ENCODE assay signal across 30 cellular contexts in the genomic region with DNA sequence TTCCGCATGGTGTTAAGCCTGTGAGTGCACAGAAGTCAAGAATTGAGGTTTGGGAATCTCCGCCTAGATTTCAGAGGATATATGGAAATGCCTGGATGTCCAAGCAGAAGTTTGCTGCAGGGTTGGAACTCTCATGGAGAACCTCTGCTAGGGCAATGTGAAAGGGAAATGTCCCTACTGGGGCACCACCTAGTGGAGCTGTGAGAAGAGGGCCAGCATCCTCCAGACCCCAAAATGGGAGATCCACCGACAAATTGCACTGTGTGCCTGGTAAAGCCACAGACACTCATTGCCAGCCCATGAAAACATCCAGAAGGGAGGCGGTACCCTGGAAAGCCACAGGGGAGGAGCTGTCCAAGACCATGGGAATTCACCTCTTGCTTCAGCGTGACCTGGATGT. TPM values are rescaled to one million over a fixed set of nuclear protein-coding genes. Genes with fewer than 3 reads are reported as not detected.
DNase-seq lines count a peak whose midpoint lies in the region; ATAC-seq and TF ChIP-seq lines count a peak whose summit lies in the region.
"Had no signal": no experiment of that assay in that cellular context is flagged by ENCODE, and none has a peak within 500 bp of the region (broad histone marks: within the 10 kb centered on the region; RNA-seq: fewer than 3 reads in every experiment).

No MANE protein-coding gene starts in this region.

- TF ChIP-seq POLR2A in prostate gland (IDR thresholded peaks at IDR 0.05) = no peak

- no peak for ATAC-seq in stimulated activated naive CD8-positive, alpha-beta T cell treated with anti-CD3 and anti-CD28 coated beads, Interleukin-15, Interleukin-2, amounts not matched to agents 100 U/mL and 50 U/mL, for 24 hours
- ATAC-seq: body of pancreas, gastroesophageal sphincter, psoas muscle had no signal

- H3K9me3 ChIP-seq in OCI-LY1 (ENCODE audit: low read length) = no peaks in the 10 kb centered on the region
- no peaks in the 10 kb centered on the region for H3K9me3 ChIP-seq in prostate gland
- no peaks in the 10 kb centered on the region for H3K9me3 ChIP-seq in right atrium auricular region
- H3K9me3 ChIP-seq: A549, body of pancreas, gastroesophageal sphincter, neutrophil, psoas muscle, SJSA1, transverse colon had no signal

- H3F3A ChIP-seq in OCI-LY1 (ENCODE audit: insufficient read depth, low read length) = no peaks in the 10 kb centered on the region

- H3K9me2 ChIP-seq in OCI-LY1 (ENCODE audit: low read depth, low read length) = no peaks in the 10 kb centered on the region

- H3K27me3 ChIP-seq in BJ (ENCODE audit: control insufficient read depth, insufficient read depth, low read length) = no peaks in the 10 kb centered on the region
- H3K27me3 ChIP-seq in OCI-LY1 (ENCODE audit: insufficient read depth, low read length) = no peaks in the 10 kb centered on the region
- no peaks in the 10 kb centered on the region for H3K27me3 ChIP-seq in prostate gland (replicated peaks; ENCODE audit: insufficient read depth)
- H3K27me3 ChIP-seq in right atrium auricular region = no peaks in the 10 kb centered on the region
- H3K27me3 ChIP-seq: body of pancreas, gastroesophageal sphincter, neutrophil, SJSA1, transverse colon had no signal

- H3K36me3 ChIP-seq in BJ (ENCODE audit: control insufficient read depth, insufficient read depth, low read length) (no peaks in the 10 kb centered on the region), OCI-LY1 (ENCODE audit: insufficient read depth, low read length) (no peaks in the 10 kb centered on the region), prostate gland (no peaks in the 10 kb centered on the region), right atrium auricular region (no peaks in the 10 kb centered on the region)
- H3K36me3 ChIP-seq: gastroesophageal sphincter, neutrophil, SJSA1, transverse colon had no signal

- H3K4me2 ChIP-seq in OCI-LY1 (ENCODE audit: low read length) = no peak overlapping the region
- H3K4me2 ChIP-seq: A549 had no signal

- no peak overlapping the region for H2AFZ ChIP-seq in OCI-LY1 (ENCODE audit: low read length)

- DNase-seq in BJ (ENCODE audit: low read depth) (no peak), choroid plexus epithelial cell (ENCODE audit: low read depth) (no peak), prostate gland (ENCODE audit: low spot score) (no peak), right atrium auricular region (ENCODE audit: low spot score) (no peak)
- DNase-seq in stimulated activated naive CD4-positive, alpha-beta T cell treated with Interleukin-2 at 50 U/mL for 16 hours (lab: John Stamatoyannopoulos, UW) = no peak
- DNase-seq in stimulated activated naive CD8-positive, alpha-beta T cell treated with anti-CD3 and anti-CD28 coated beads, Interleukin-15, Interleukin-2, amounts not matched to agents 100 U/mL and 50 U/mL, for 24 hours = no peak
- DNase-seq: activated CD4-positive, alpha-beta T cell treated with anti-CD3 and anti-CD28 coated beads, Interleukin-2, amount 10 ng/mL, durations not matched to agents 7 days and 5 days; activated naive CD4-positive, alpha-beta T cell treated with anti-CD3 and anti-CD28 coated beads for 36 hours; activated T-cell treated with anti-CD3 and anti-CD28 coated beads, Interleukin-2, amount 50 U/mL, for 48 hours; AML-193; body of pancreas; CD8-positive, alpha-beta memory T cell; kidney glomerular epithelial cell; naive B cell; NCI-H1436; NCI-H748 treated with DMSO at 0.1 percent for 48 hours; psoas muscle; stimulated activated CD4-positive, alpha-beta T cell treated with anti-CD3 and anti-CD28 coated beads, Interleukin-4, amount 100 ng/mL, for 24 hours; T1000; transverse colon had no signal

- intact Hi-C loops in prostate gland (cut with DNase I) = no loop called here

- POLR2A ChIA-PET in BJ (lab: Charles Lee) = no interaction called here

- H3K79me2 ChIP-seq in OCI-LY1 (ENCODE audit: insufficient read depth, low read length) = no peaks in the 10 kb centered on the region

- no peaks in the 10 kb centered on the region for H4K20me1 ChIP-seq in OCI-LY1 (ENCODE audit: insufficient read depth, low read length)

- H3K4me1 ChIP-seq in OCI-LY1 (ENCODE audit: insufficient read depth, low read length, severe bottlenecking) = no peaks in the 10 kb centered on the region
- no peaks in the 10 kb centered on the region for H3K4me1 ChIP-seq in prostate gland (replicated peaks)
- no peaks in the 10 kb centered on the region for H3K4me1 ChIP-seq in right atrium auricular region
- H3K4me1 ChIP-seq: A549, body of pancreas, gastroesophageal sphincter, psoas muscle, SJSA1, transverse colon had no signal

- H3K4me3 ChIP-seq in BJ (ENCODE audit: low read depth, low read length) = no peak overlapping the region
- no peak overlapping the region for H3K4me3 ChIP-seq in GM12875 (ENCODE audit: low read depth, low read length)
- H3K4me3 ChIP-seq in OCI-LY1 (ENCODE audit: low read depth, low read length, poor library complexity, severe bottlenecking) = no peak overlapping the region
- no peak overlapping the region for H3K4me3 ChIP-seq in choroid plexus epithelial cell (ENCODE audit: low read depth, low read length)
- H3K4me3 ChIP-seq in prostate gland = no peak overlapping the region
- H3K4me3 ChIP-seq in right atrium auricular region = no peak overlapping the region
- H3K4me3 ChIP-seq: A549, body of pancreas, gastroesophageal sphincter, psoas muscle, SJSA1, transverse colon had no signal

- CTCF ChIA-PET in BJ (lab: Yijun Ruan, JAX) = interaction anchor here (1.0 kb wide), 1 partner anchor 14 kb away, joined by 3 read pairs; no protein-coding TSS in a partner anchor

- no peak overlapping the region for H3K9ac ChIP-seq in OCI-LY1 (ENCODE audit: low read length)

- 99% methylated on average over 5 of the region's 5 CpGs for whole genome bisulfite sequencing in prostate gland

- H3K27ac ChIP-seq in OCI-LY1 (ENCODE audit: low read depth, low read length, poor library complexity, severe bottlenecking) = no peak overlapping the region
- no peak overlapping the region for H3K27ac ChIP-seq in prostate gland
- no peak overlapping the region for H3K27ac ChIP-seq in right atrium auricular region
- H3K27ac ChIP-seq: A549, body of pancreas, gastroesophageal sphincter, HL-60, neutrophil, psoas muscle, RWPE1, SJSA1, transverse colon, VCaP had no signal

- TF ChIP-seq CTCF in BJ (IDR thresholded peaks at IDR 0.05; ENCODE audit: insufficient read depth, low read depth, low read length) = peak; percentile 6; the same call in 1 of the 2 replicates
- 0 out of 2 replicates have a peak, but pooled peaks have one; percentile 21 for TF ChIP-seq CTCF in GM12875 (IDR thresholded peaks at IDR 0.05; ENCODE audit: borderline replicate concordance, insufficient read depth, low read depth, low read length)
- peak; percentile 27; the same call in 1 of the 2 replicates for TF ChIP-seq CTCF in OCI-LY1 (IDR thresholded peaks at IDR 0.05; ENCODE audit: low read length)
- peak; percentile 37 for TF ChIP-seq CTCF in choroid plexus epithelial cell (conservative IDR thresholded peaks at IDR 0.05; ENCODE audit: low read depth, low read length)
- no peak for TF ChIP-seq CTCF in prostate gland (IDR thresholded peaks at IDR 0.05)
- TF ChIP-seq CTCF in right atrium auricular region (IDR thresholded peaks at IDR 0.05) = no peak

RNA-seq across cellular contexts. Expression of a gene that starts 3.6 kb away (rescaled TPM):
- polyA plus RNA-seq in BJ (2011; rRNA removed) = not detected in 2 replicates
- polyA minus RNA-seq in BJ (2011; rRNA and poly(A)+ RNA removed) = not detected in 2 replicates
- total RNA-seq in prostate gland = 1 to 10 TPM in 1 of 2 donors, under 1 TPM in 1; 0.36 to 6.1 TPM
- total RNA-seq in right atrium auricular region = not detected
- total RNA-seq: activated naive CD4-positive, alpha-beta T cell treated with anti-CD3 and anti-CD28 coated beads for 36 hours; body of pancreas; CD8-positive, alpha-beta memory T cell; endothelial cell of umbilical vein; SJSA1 had no signal
- polyA plus RNA-seq: A549; CD8-positive, alpha-beta memory T cell; endothelial cell of umbilical vein had no signal

RNA-seq across cellular contexts. Expression of a gene that starts 12.6 kb away (rescaled TPM):
- polyA plus RNA-seq in BJ (2011; rRNA removed) = 161 and 167 TPM in 2 replicates
- polyA minus RNA-seq in BJ (2011; rRNA and poly(A)+ RNA removed) = 62.4 and 93.0 TPM in 2 replicates
- total RNA-seq in prostate gland = 10 to 100 TPM; 49.9 to 63.4 TPM
- total RNA-seq in right atrium auricular region = 10 to 100 TPM; 59.1 to 67.0 TPM

Comparison
In these comparisons a context has a peak if more than half of its experiments do, and no peak if none do; other contexts are left out.
1. CTCF ChIP-seq: peak in BJ (single experiment), GM12875 (single experiment), OCI-LY1 (single experiment) and choroid plexus epithelial cell (single experiment); none in prostate gland (0 of 4) and right atrium auricular region (0 of 2).